10 cellular contexts compared by ENCODE assay signal in genomic region chr6:132490024-132490423, GRCh38. TPM values are rescaled to one million over a fixed set of nuclear protein-coding genes. Genes with fewer than 3 reads are reported as not detected.
A peak's percentile ranks its signal among the peaks of the same experiment; 100 is the strongest.
DNase-seq lines count a peak whose midpoint lies in the region; ATAC-seq and TF ChIP-seq lines count a peak whose summit lies in the region.
"Had no signal": no experiment of that assay in that cellular context is flagged by ENCODE, and none has a peak within 500 bp of the region (broad histone marks: within the 10 kb centered on the region; RNA-seq: fewer than 3 reads in every experiment).

No MANE protein-coding gene starts in this region.

- no peak overlapping the region for H3K27ac ChIP-seq in BLaER1
- no peak overlapping the region for H3K27ac ChIP-seq in OCI-LY3 (ENCODE audit: low read length)
- H3K27ac ChIP-seq in lung (ENCODE audit: low read depth in 1 of 2, low read length in 1 of 2), result no peak overlapping the region

- no peak overlapping the region for H2AFZ ChIP-seq in OCI-LY3 (ENCODE audit: low read depth, low read length)

- peak; percentile 39 for ATAC-seq in GM21515 (IDR thresholded peaks at IDR 0.05; ENCODE audit: unreplicated experiment)
- ATAC-seq in lung (ENCODE audit: insufficient read depth, low FRiP score), result peak; percentile 37
- ATAC-seq in GM18858 (IDR thresholded peaks at IDR 0.05; ENCODE audit: unreplicated experiment), result no peak

- H3K4me2 ChIP-seq in BLaER1, result peak overlapping the region; percentile 57
- H3K4me2 ChIP-seq in OCI-LY3 (ENCODE audit: low read length), result peak overlapping the region; percentile 83

- H3K4me1 Mint-ChIP-seq in type B pancreatic cell (ENCODE audit: unreplicated experiment), result no peaks in the 10 kb centered on the region

- no peak overlapping the region for H3K27ac Mint-ChIP-seq in type B pancreatic cell

- peaks cover 21% of the 10 kb centered on the region for H3K36me3 ChIP-seq in BLaER1
- H3K36me3 ChIP-seq in OCI-LY3 (replicated peaks; ENCODE audit: low read depth, low read length), result peaks cover 60% of the 10 kb centered on the region
- peaks cover 2 to 3% of the 10 kb centered on the region in 2 donors for H3K36me3 ChIP-seq in lung (ENCODE audit: control insufficient read depth in 2 of 2, insufficient read depth in 2 of 2, low read length in 2 of 2)

- WGBS in lung, 2 donors, result 26 to 38% methylated on average over 6 of the region's 6 CpGs

- H3K4me3 ChIP-seq in BLaER1 (no peak overlapping the region), OCI-LY3 (ENCODE audit: low read length) (peak overlapping the region; percentile 65), lung (no peak overlapping the region)

- no peak overlapping the region for H3K4me3 Mint-ChIP-seq in type B pancreatic cell

- peaks cover 5% of the 10 kb centered on the region for H3K9me3 Mint-ChIP-seq in type B pancreatic cell

- H3K4me1 ChIP-seq in BLaER1, result peaks cover 25% of the 10 kb centered on the region
- H3K4me1 ChIP-seq in OCI-LY3 (ENCODE audit: low read length), result peaks cover 44% of the 10 kb centered on the region
- H3K4me1 ChIP-seq in lung (ENCODE audit: control insufficient read depth in 2 of 2, insufficient read depth in 2 of 2, low read length in 2 of 2), result peaks cover 11 to 15% of the 10 kb centered on the region in 2 donors
- H3K4me1 ChIP-seq: Caco-2 had no signal

- H3K79me2 ChIP-seq in OCI-LY3 (ENCODE audit: low read length), result peaks cover 72% of the 10 kb centered on the region

- H3K9me3 ChIP-seq in BLaER1, result peaks cover 10% of the 10 kb centered on the region
- H3K9me3 ChIP-seq in OCI-LY3 (ENCODE audit: insufficient read depth, low read length), result no peaks in the 10 kb centered on the region
- H3K9me3 ChIP-seq in lung (ENCODE audit: control insufficient read depth in 2 of 2, insufficient read depth in 1 of 2, low read length in 1 of 2), result peaks cover 0 to 2% of the 10 kb centered on the region in 2 donors
- H3K9me3 ChIP-seq: Caco-2 had no signal

- H3K36me3 Mint-ChIP-seq in type B pancreatic cell, result peaks cover 25% of the 10 kb centered on the region

- H3K27me3 ChIP-seq in BLaER1 (no peaks in the 10 kb centered on the region), OCI-LY3 (ENCODE audit: low read depth, low read length) (no peaks in the 10 kb centered on the region), lung (ENCODE audit: control insufficient read depth, insufficient read depth) (no peaks in the 10 kb centered on the region)

- H3K9ac ChIP-seq in BLaER1 (no peak overlapping the region), OCI-LY3 (ENCODE audit: low read length) (peak overlapping the region; percentile 43)

- DNase-seq in lung (ENCODE audit: low spot score) (no peak), D341Med (ENCODE audit: low spot score) (no peak), type B pancreatic cell (ENCODE audit: extremely low spot score, unreplicated experiment) (no peak), SHP77 treated with DMSO at 0.1 percent for 48 hours (lab: John Stamatoyannopoulos, UW) (no peak)
- DNase-seq: Caco-2 had no signal

- H4K20me1 ChIP-seq in BLaER1, result peaks cover 26% of the 10 kb centered on the region
- peaks cover 35% of the 10 kb centered on the region; the same call in 1 of the 2 replicates for H4K20me1 ChIP-seq in OCI-LY3 (ENCODE audit: insufficient read depth, low read length)

- TF ChIP-seq CTCF in OCI-LY3 (IDR thresholded peaks at IDR 0.05; ENCODE audit: low read depth, low read length) (no peak), lung (IDR thresholded peaks at IDR 0.05; ENCODE audit: control extremely low read depth, extremely low read depth) (no peak), type B pancreatic cell (conservative IDR thresholded peaks at IDR 0.05) (no peak)

- H3K27me3 Mint-ChIP-seq in type B pancreatic cell, result no peaks in the 10 kb centered on the region

RNA-seq across cellular contexts. Expression of gene STX7, which starts 22.9 kb away (rescaled TPM):
- total RNA-seq in lung, result 10 to 100 TPM; 61.2 to 84.8 TPM
- 10 to 100 TPM; 14.8 to 39.3 TPM for polyA plus RNA-seq in lung
- total RNA-seq in type B pancreatic cell (ENCODE audit: low replicate concordance), result 36.6 and 50.2 TPM in 2 replicates

RNA-seq across cellular contexts. Expression of gene TAAR9, which starts 48.1 kb away (rescaled TPM):
- total RNA-seq in lung (not detected), type B pancreatic cell (ENCODE audit: low replicate concordance) (not detected in 2 replicates)
- polyA plus RNA-seq in lung, result not detected
- total RNA-seq: Caco-2, pulmonary artery endothelial cell had no signal
